ENCODE assay signal across 11 cellular contexts in the genomic region with DNA sequence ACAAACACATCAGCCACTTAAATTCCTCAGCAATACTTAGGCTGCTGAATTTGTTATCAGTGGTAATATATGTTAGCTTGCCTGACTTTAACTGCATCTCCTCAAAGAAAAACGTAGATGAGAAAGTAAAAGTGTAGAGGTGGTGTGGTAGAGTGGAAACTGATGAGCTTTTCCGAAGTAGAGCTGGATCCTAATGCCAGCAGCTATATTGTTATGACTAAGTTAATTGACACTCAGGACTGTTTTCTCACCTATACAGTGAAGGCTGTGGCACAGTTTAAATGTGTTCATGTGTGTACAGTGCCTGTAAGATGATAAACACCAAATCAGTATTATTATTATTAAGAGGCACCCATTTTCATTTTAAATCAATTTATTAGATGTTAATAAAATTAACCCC.
DNase-seq lines count a peak whose midpoint lies in the region; ATAC-seq, FAIRE-seq and TF ChIP-seq lines count a peak whose summit lies in the region.
"Had no signal": no experiment of that assay in that cellular context is flagged by ENCODE, and none has a peak within 500 bp of the region (broad histone marks: within the 10 kb centered on the region; RNA-seq: fewer than 3 reads in every experiment).

No MANE protein-coding gene starts in this region.

- H3K4me1 Mint-ChIP-seq in activated CD8-positive, alpha-beta T cell treated with anti-CD3 and anti-CD28 coated beads for 36 hours (ENCODE audit: low read depth), result peaks cover 67% of the 10 kb centered on the region

- H3K36me3 ChIP-seq in psoas muscle (ENCODE audit: insufficient read depth in 1 of 2, low read depth in 1 of 2), result no peaks in the 10 kb centered on the region

- peaks cover 3% of the 10 kb centered on the region for H3K36me3 Mint-ChIP-seq in activated CD8-positive, alpha-beta T cell treated with anti-CD3 and anti-CD28 coated beads for 36 hours (ENCODE audit: low read depth)

- DNase-seq in activated CD8-positive, alpha-beta T cell treated with anti-CD3 and anti-CD28 coated beads for 36 hours, result no peak
- DNase-seq in psoas muscle, result no peak
- DNase-seq in NCI-H345 (lab: John Stamatoyannopoulos, UW), result no peak
- no peak for DNase-seq in urothelium cell line (ENCODE audit: low spot score)
- no peak for DNase-seq in NK-92 treated with Interleukin-12 subunit alpha and Interleukin-12 subunit beta, amount 100 ng/mL, for 24 hours (lab: John Stamatoyannopoulos, UW)
- DNase-seq: activated CD4-positive, alpha-beta T cell treated with anti-CD3 and anti-CD28 coated beads for 1 hour; cerebellar nuclear complex; H7; OCI-M1 had no signal

- H3K4me3 Mint-ChIP-seq in activated CD8-positive, alpha-beta T cell treated with anti-CD3 and anti-CD28 coated beads for 36 hours, result no peak overlapping the region

- H3K4me3 ChIP-seq in psoas muscle, result no peak overlapping the region

- H3K27me3 Mint-ChIP-seq in activated CD8-positive, alpha-beta T cell treated with anti-CD3 and anti-CD28 coated beads for 36 hours, result no peaks in the 10 kb centered on the region

- intact Hi-C loops in activated CD8-positive, alpha-beta T cell treated with anti-CD3 and anti-CD28 coated beads for 36 hours (cut with micrococcal nuclease), result loop anchor here (5.0 kb wide), 1 partner anchor 38 kb away; no protein-coding TSS in a partner anchor
- intact Hi-C loops in psoas muscle (cut with DNase I), result no loop called here

- no peaks in the 10 kb centered on the region for H3K9me3 ChIP-seq in psoas muscle

- H3K27ac Mint-ChIP-seq in activated CD8-positive, alpha-beta T cell treated with anti-CD3 and anti-CD28 coated beads for 36 hours, result peak overlapping the region; percentile 23

- CTCF ChIA-PET in activated CD8-positive, alpha-beta T cell treated with anti-CD3 and anti-CD28 coated beads for 36 hours (lab: Charles Lee), result interaction anchor here (0.7 to 1.4 kb wide), 6 partner anchors 29 to 1056 kb away, joined by 3 to 4 read pairs (median 3); no protein-coding TSS in a partner anchor

- peak overlapping the region; percentile 90 for H3K27ac ChIP-seq in psoas muscle

- peak; percentile 55 for ATAC-seq in GM18867 (IDR thresholded peaks at IDR 0.05; ENCODE audit: unreplicated experiment)
- ATAC-seq in HG02623 (IDR thresholded peaks at IDR 0.05; ENCODE audit: unreplicated experiment), result peak; percentile 31
- peak; percentile 59 for ATAC-seq in activated CD8-positive, alpha-beta T cell treated with anti-CD3 and anti-CD28 coated beads for 36 hours
- peak in 1 of 4 donors; percentile 23 for ATAC-seq in psoas muscle

- no peaks in the 10 kb centered on the region for H3K27me3 ChIP-seq in psoas muscle (ENCODE audit: insufficient read depth in 3 of 3, low read length in 2 of 3)

- no peak for FAIRE-seq in urothelium cell line (lab: Jason Lieb, UNC)

- peaks cover 60% of the 10 kb centered on the region for H3K4me1 ChIP-seq in psoas muscle

- TF ChIP-seq CTCF in activated CD8-positive, alpha-beta T cell treated with anti-CD3 and anti-CD28 coated beads for 36 hours (IDR thresholded peaks at IDR 0.05), result no peak
- no peak for TF ChIP-seq CTCF in psoas muscle (IDR thresholded peaks at IDR 0.05)

- POLR2A ChIA-PET in activated CD8-positive, alpha-beta T cell treated with anti-CD3 and anti-CD28 coated beads for 36 hours (lab: Charles Lee), result interaction anchor here (0.9 to 1.2 kb wide), 3 partner anchors 11 to 174 kb away, joined by 3 to 5 read pairs (median 5); no protein-coding TSS in a partner anchor

- H3K9me3 Mint-ChIP-seq in activated CD8-positive, alpha-beta T cell treated with anti-CD3 and anti-CD28 coated beads for 36 hours, result peaks cover 1% of the 10 kb centered on the region

- WGBS in psoas muscle, 3 donors, result 50 to 78% (median 52%) methylated on average over 2 of the region's 2 CpGs
